Comparison of ENCODE assay signal across 16 cellular contexts in the genomic region with DNA sequence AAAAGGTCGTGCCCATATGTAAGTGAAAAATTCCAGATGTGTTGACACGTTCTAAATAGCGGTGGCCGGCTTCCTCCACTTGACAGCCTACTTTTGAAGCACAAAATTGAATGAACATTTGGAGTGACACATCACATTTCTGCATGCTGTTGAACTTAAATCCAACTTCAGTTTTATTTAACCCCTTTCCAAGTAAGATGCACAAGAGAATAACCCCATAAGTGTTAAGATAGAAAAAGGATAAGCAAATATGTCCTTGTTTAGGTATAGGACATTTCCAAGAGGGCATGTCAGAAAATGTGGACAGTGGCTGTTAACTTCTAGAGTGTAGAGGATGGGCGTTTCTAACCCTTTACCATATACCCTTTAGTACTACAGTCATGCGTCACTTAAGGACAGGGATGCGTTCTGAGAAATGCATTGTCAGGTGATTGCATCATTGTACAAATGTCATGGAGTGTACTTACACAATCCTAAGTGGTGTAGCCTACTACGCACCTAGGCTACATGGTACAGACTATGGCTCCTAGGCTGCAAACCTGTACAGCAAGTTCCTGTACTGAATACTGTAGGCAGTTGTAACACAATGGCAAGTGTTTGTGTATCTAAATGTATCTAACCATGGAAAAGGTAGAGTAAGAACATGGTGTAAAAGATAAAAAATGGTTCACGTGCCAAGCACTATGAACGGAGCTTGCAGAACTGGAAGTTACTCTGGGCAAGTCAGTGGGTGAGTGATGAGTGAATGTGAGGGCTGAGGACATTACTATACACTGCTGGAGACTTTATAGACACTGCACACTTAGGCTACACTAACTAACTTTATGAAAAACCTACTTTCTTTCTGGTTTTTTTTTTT.
"Had no signal": no experiment of that assay in that cellular context is flagged by ENCODE, and none has a peak within 500 bp of the region (broad histone marks: within the 10 kb centered on the region; RNA-seq: fewer than 3 reads in every experiment).

No MANE protein-coding gene starts in this region.

- H3K9me3 Mint-ChIP-seq: activated T-helper 17 cell treated with anti-CD3 and anti-CD28 coated beads, Interleukin-2, amount 50 U/mL, for 72 hours; stimulated activated naive CD8-positive, alpha-beta T cell treated with anti-CD3 and anti-CD28 coated beads, Interleukin-15, Interleukin-2, amounts not matched to agents 100 ng/mL and 50 ng/mL, for 24 hours had no signal

- H3K9me3 ChIP-seq: thoracic aorta had no signal

- ATAC-seq: activated T-helper 17 cell treated with anti-CD3 and anti-CD28 coated beads, Interleukin-2, amount 50 U/mL, for 72 hours had no signal

- H3K27ac ChIP-seq: coronary artery, epithelial cell of prostate, hepatocyte, parathyroid adenoma, thoracic aorta, vagina had no signal

- H3K9ac ChIP-seq: parathyroid adenoma had no signal

- H3K79me2 ChIP-seq: hepatocyte, parathyroid adenoma had no signal

- H3K4me2 ChIP-seq: hepatocyte had no signal

- H2AFZ ChIP-seq: hepatocyte, parathyroid adenoma had no signal

- H3K4me3 ChIP-seq: coronary artery, hepatocyte, thoracic aorta, vagina had no signal

- H3K27me3 ChIP-seq: vagina had no signal

- DNase-seq: activated CD4-positive, alpha-beta T cell treated with anti-CD3 and anti-CD28 coated beads, Interleukin-2, amount 10 ng/mL, durations not matched to agents 7 days and 5 days; activated naive CD4-positive, alpha-beta T cell treated with anti-CD3 and anti-CD28 coated beads for 36 hours; activated T-cell treated with anti-CD3 and anti-CD28 coated beads for 4 hours; caudate nucleus; effector CD8-positive, alpha-beta T cell; naive B cell; stimulated activated CD4-positive, alpha-beta T cell treated with anti-CD3 and anti-CD28 coated beads, Interleukin-4, amount 100 ng/mL, for 1 hour; stimulated activated CD8-positive, alpha-beta memory T cell treated with anti-CD3 and anti-CD28 coated beads, Interleukin-4, amount 100 ng/mL, for 48 hours had no signal

- H3K4me1 ChIP-seq: parathyroid adenoma had no signal

- H3K36me3 ChIP-seq: thoracic aorta, vagina had no signal

- H3K27ac Mint-ChIP-seq: activated CD4-positive, alpha-beta T cell treated with anti-CD3 and anti-CD28 coated beads, Interleukin-2, amount 10 ng/mL, durations not matched to agents 7 days and 5 days; activated naive CD4-positive, alpha-beta T cell treated with anti-CD3 and anti-CD28 coated beads for 36 hours; activated T-helper 17 cell treated with anti-CD3 and anti-CD28 coated beads, Interleukin-2, amount 50 U/mL, for 72 hours; naive B cell; stimulated activated naive CD8-positive, alpha-beta T cell treated with anti-CD3 and anti-CD28 coated beads, Interleukin-15, Interleukin-2, amounts not matched to agents 100 ng/mL and 50 ng/mL, for 24 hours had no signal
